11 cellular contexts compared by ENCODE assay signal in genomic region chr15:94070341-94071275, GRCh38.
DNase-seq lines count a peak whose midpoint lies in the region; ATAC-seq and TF ChIP-seq lines count a peak whose summit lies in the region.
"Had no signal": no experiment of that assay in that cellular context is flagged by ENCODE, and none has a peak within 500 bp of the region (broad histone marks: within the 10 kb centered on the region; RNA-seq: fewer than 3 reads in every experiment).

No MANE protein-coding gene starts in this region.

- H3K27me3 ChIP-seq in BJ (ENCODE audit: control insufficient read depth, insufficient read depth, low read length): no peaks in the 10 kb centered on the region; the same call in 1 of the 2 replicates
- H3K27me3 ChIP-seq in left lung: peaks cover 0 to 5% of the 10 kb centered on the region in 2 donors
- peaks cover 26% of the 10 kb centered on the region for H3K27me3 ChIP-seq in foreskin keratinocyte
- no peaks in the 10 kb centered on the region for H3K27me3 ChIP-seq in esophagus squamous epithelium

- H3K4me1 ChIP-seq in left lung (no peaks in the 10 kb centered on the region), foreskin keratinocyte (no peaks in the 10 kb centered on the region), esophagus squamous epithelium (peaks cover under 1 to 17% (median 8%) of the 10 kb centered on the region in 3 donors)

- 82% methylated on average over 19 of the region's 19 CpGs for WGBS in esophagus squamous epithelium, 2 donors

- no peak for TF ChIP-seq POLR2A in esophagus squamous epithelium (IDR thresholded peaks at IDR 0.05)

- POLR2A ChIA-PET in BJ (lab: Charles Lee): no interaction called here
- POLR2A ChIA-PET in RWPE1 (lab: Yijun Ruan, JAX; ENCODE audit: low non-redundant PET): no interaction called here

- peak; percentile 24 for DNase-seq in BJ (ENCODE audit: low read depth)
- no peak for DNase-seq in RWPE1 (ENCODE audit: low spot score)
- DNase-seq in left lung: peak; percentile 38 to 73
- no peak for DNase-seq in foreskin keratinocyte
- DNase-seq in cardiac septum (ENCODE audit: low spot score): no peak
- no peak for DNase-seq in esophagus squamous epithelium (lab: John Stamatoyannopoulos, UW)
- DNase-seq: GDM1 had no signal

- intact Hi-C loops in left lung (cut with DNase I) (no loop called here), cardiac septum (cut with DNase I) (no loop called here), esophagus squamous epithelium (cut with DNase I) (no loop called here)

- H3K27ac ChIP-seq in RWPE1: peak overlapping the region; percentile 15; the same call in 1 of the 2 replicates
- H3K27ac ChIP-seq in left lung: no peak overlapping the region
- no peak overlapping the region for H3K27ac ChIP-seq in foreskin keratinocyte
- no peak overlapping the region for H3K27ac ChIP-seq in esophagus squamous epithelium
- H3K27ac ChIP-seq: coronary artery had no signal

- H3K4me3 ChIP-seq in BJ (ENCODE audit: low read depth, low read length) (peak overlapping the region; percentile 6), left lung (no peak overlapping the region), esophagus squamous epithelium (no peak overlapping the region)
- H3K4me3 ChIP-seq: coronary artery had no signal

- H3K9me3 ChIP-seq in left lung (peaks cover 0 to 5% of the 10 kb centered on the region in 2 donors), esophagus squamous epithelium (peaks cover 0 to 10% (median 5%) of the 10 kb centered on the region in 3 donors)

- ATAC-seq in HG02588 (IDR thresholded peaks at IDR 0.05; ENCODE audit: unreplicated experiment) (peak; percentile 91), left lung (peak; percentile 85), foreskin keratinocyte (no peak), GM21529 (IDR thresholded peaks at IDR 0.05; ENCODE audit: unreplicated experiment) (no peak)
- ATAC-seq: stimulated activated effector memory CD8-positive, alpha-beta T cell treated with anti-CD3 and anti-CD28 coated beads, Interleukin-12 subunit alpha, Interleukin-12 subunit beta, amount 100 ng/mL, for 72 hours had no signal

- H3K36me3 ChIP-seq in BJ (ENCODE audit: control insufficient read depth, insufficient read depth, low read length) (no peaks in the 10 kb centered on the region), left lung (no peaks in the 10 kb centered on the region), esophagus squamous epithelium (no peaks in the 10 kb centered on the region)

- CTCF ChIA-PET in BJ (lab: Yijun Ruan, JAX): interaction anchor here (2.1 kb wide), 1 partner anchor 10 kb away, joined by 9 read pairs; no protein-coding TSS in a partner anchor
- CTCF ChIA-PET in RWPE1 (lab: Yijun Ruan, JAX): interaction anchor here (0.7 kb wide), 1 partner anchor 37 kb away, joined by 3 read pairs; no protein-coding TSS in a partner anchor

- TF ChIP-seq CTCF in BJ (IDR thresholded peaks at IDR 0.05; ENCODE audit: insufficient read depth, low read depth, low read length): no peak; the same call in 1 of the 2 replicates
- TF ChIP-seq CTCF in RWPE1 (conservative IDR thresholded peaks at IDR 0.05; ENCODE audit: low read depth): no peak
- TF ChIP-seq CTCF in left lung (IDR thresholded peaks at IDR 0.05): no peak
- no peak for TF ChIP-seq CTCF in foreskin keratinocyte (conservative IDR thresholded peaks at IDR 0.05)
- no peak for TF ChIP-seq CTCF in esophagus squamous epithelium (IDR thresholded peaks at IDR 0.05)

Comparison
In these comparisons a context has a peak if more than half of its experiments do, and no peak if none do; other contexts are left out.
1. DNase-seq: peak in BJ (single experiment) and left lung (2 of 2); none in RWPE1 (single experiment), foreskin keratinocyte (0 of 2), cardiac septum (single experiment) and esophagus squamous epithelium (single experiment).
2. ATAC-seq: peak in HG02588 (single experiment) and left lung (single experiment); none in foreskin keratinocyte (single experiment) and GM21529 (single experiment).